ENCODE assay signal across 17 cellular contexts in genomic region chr3:41419809-41420208, GRCh38.
A peak's percentile ranks its signal among the peaks of the same experiment; 100 is the strongest.
DNase-seq lines count a peak whose midpoint lies in the region; ATAC-seq and TF ChIP-seq lines count a peak whose summit lies in the region.
"Had no signal": no experiment of that assay in that cellular context is flagged by ENCODE, and none has a peak within 500 bp of the region (broad histone marks: within the 10 kb centered on the region; RNA-seq: fewer than 3 reads in every experiment).

No MANE protein-coding gene starts in this region.

- H3K27me3 ChIP-seq in GM23338 (ENCODE audit: insufficient read depth) (no peaks in the 10 kb centered on the region), trophoblast cell (ENCODE audit: insufficient read depth, low read length) (no peaks in the 10 kb centered on the region)
- H3K27me3 ChIP-seq: breast epithelium, ovary, right lobe of liver, tibial nerve had no signal

- peak; percentile 18; the same call in 2 of the 3 replicates for ATAC-seq in GM23338
- ATAC-seq in GM19324 (IDR thresholded peaks at IDR 0.05; ENCODE audit: low FRiP score, unreplicated experiment) = no peak
- ATAC-seq: right lobe of liver had no signal

- no CpG with 5 or more reads among the region's 5 CpGs for WGBS in trophoblast cell (ENCODE audit: extremely low coverage, insufficient coverage, insufficient read length)

- no peak overlapping the region for H2AFZ ChIP-seq in GM23338
- no peak overlapping the region for H2AFZ ChIP-seq in trophoblast cell (ENCODE audit: insufficient read depth, low read length, poor library complexity)

- H2BK12ac ChIP-seq in trophoblast cell (ENCODE audit: low read length) = no peak overlapping the region

- H3K36me3 Mint-ChIP-seq in GM23338 (ENCODE audit: low read depth) = no peaks in the 10 kb centered on the region
- H3K36me3 Mint-ChIP-seq in activated T-helper 1 cell treated with anti-CD3 and anti-CD28 coated beads, Interleukin-12 subunit alpha, Interleukin-12 subunit beta, Interleukin-2, Interleukin-4 antibody, amounts not matched to agents 30 ng/mL and 10 ng/mL and 1 ng/mL, durations not matched to agents 14 hours and 24 hours and 36 hours (ENCODE audit: low read depth) = no peaks in the 10 kb centered on the region

- no peak for TF ChIP-seq POLR2A in NB4 (IDR thresholded peaks at IDR 0.05; ENCODE audit: extremely low read depth, insufficient read length)

- DNase-seq in GM23338 (ENCODE audit: low spot score) (no peak), NB4 (ENCODE audit: low read depth) (peak; percentile 6), trophoblast cell (no peak), hippocampal formation (lab: John Stamatoyannopoulos, UW) (no peak), SIG-M5 (lab: John Stamatoyannopoulos, UW) (no peak)
- DNase-seq in activated T-helper 1 cell treated with anti-CD3 and anti-CD28 coated beads, Interleukin-12 subunit alpha, Interleukin-12 subunit beta, Interleukin-2, Interleukin-4 antibody, amounts not matched to agents 30 ng/mL and 10 ng/mL and 1 ng/mL, durations not matched to agents 14 hours and 24 hours and 36 hours (ENCODE audit: low spot score) = no peak
- DNase-seq: cortex of kidney, NCI-H2081, NCI-H446 treated with DMSO at 0.1 percent for 48 hours, ovary, right lobe of liver, SHP77, T-helper 17 cell had no signal

- no peaks in the 10 kb centered on the region for H3K9me3 Mint-ChIP-seq in GM23338
- no peaks in the 10 kb centered on the region for H3K9me3 Mint-ChIP-seq in activated T-helper 1 cell treated with anti-CD3 and anti-CD28 coated beads, Interleukin-12 subunit alpha, Interleukin-12 subunit beta, Interleukin-2, Interleukin-4 antibody, amounts not matched to agents 30 ng/mL and 10 ng/mL and 1 ng/mL, durations not matched to agents 14 hours and 24 hours and 36 hours
- H3K9me3 Mint-ChIP-seq: stimulated activated memory B cell treated with anti-CD40 and anti-IgM and Interleukin-4, amounts not matched to agents 10 μg/mL and 1 μg/mL and 100 μg/mL, for 72 hours had no signal

- no peak for TF ChIP-seq CTCF in GM23338 (conservative IDR thresholded peaks at IDR 0.05; ENCODE audit: low read depth in 2 of 2)
- TF ChIP-seq CTCF in NB4 (IDR thresholded peaks at IDR 0.05; ENCODE audit: low read depth, low read length) = no peak

- H3K9me2 ChIP-seq in GM23338 (ENCODE audit: insufficient read depth) = no peaks in the 10 kb centered on the region

- peaks cover 26% of the 10 kb centered on the region for H3K4me1 Mint-ChIP-seq in GM23338
- peaks cover 34% of the 10 kb centered on the region for H3K4me1 Mint-ChIP-seq in activated T-helper 1 cell treated with anti-CD3 and anti-CD28 coated beads, Interleukin-12 subunit alpha, Interleukin-12 subunit beta, Interleukin-2, Interleukin-4 antibody, amounts not matched to agents 30 ng/mL and 10 ng/mL and 1 ng/mL, durations not matched to agents 14 hours and 24 hours and 36 hours (ENCODE audit: low read depth)

- no peaks in the 10 kb centered on the region for H3K36me3 ChIP-seq in GM23338 (ENCODE audit: insufficient read depth)
- H3K36me3 ChIP-seq in trophoblast cell (ENCODE audit: control insufficient read depth in 1 of 2, insufficient read depth in 2 of 2, low read length in 2 of 2) = no peaks in the 10 kb centered on the region
- H3K36me3 ChIP-seq: breast epithelium, ovary, right lobe of liver, tibial nerve had no signal

- H3K9ac ChIP-seq in trophoblast cell (ENCODE audit: low read length) = no peak overlapping the region

- H3F3A ChIP-seq in GM23338 (replicated peaks; ENCODE audit: low read depth) = no peaks in the 10 kb centered on the region

- H2AK5ac ChIP-seq in trophoblast cell (ENCODE audit: low read length) = no peak overlapping the region

- H4K12ac ChIP-seq in trophoblast cell (ENCODE audit: low read depth, low read length) = no peak overlapping the region

- intact Hi-C loops in activated T-helper 1 cell treated with anti-CD3 and anti-CD28 coated beads, Interleukin-12 subunit alpha, Interleukin-12 subunit beta, Interleukin-2, Interleukin-4 antibody, amounts not matched to agents 30 ng/mL and 10 ng/mL and 1 ng/mL, durations not matched to agents 14 hours and 24 hours and 36 hours (cut with micrococcal nuclease) = loop anchor here (1.0 to 5.0 kb wide), 3 partner anchors 232 to 448 kb away; no protein-coding TSS in a partner anchor

- no peaks in the 10 kb centered on the region for H3K9me3 ChIP-seq in trophoblast cell (ENCODE audit: insufficient read depth, low read depth, low read length)
- H3K9me3 ChIP-seq: breast epithelium, ovary, right lobe of liver, tibial nerve had no signal

- no peak overlapping the region for H3K18ac ChIP-seq in trophoblast cell (ENCODE audit: low read length)

- no peak overlapping the region for H3K23ac ChIP-seq in trophoblast cell (ENCODE audit: low read length)

- no peak overlapping the region for H2BK120ac ChIP-seq in trophoblast cell (ENCODE audit: insufficient read depth, low read length, poor library complexity)

- peaks cover 4% of the 10 kb centered on the region for H3K27me3 Mint-ChIP-seq in GM23338 (ENCODE audit: insufficient read depth, low read depth, poor library complexity)
- peaks cover 4% of the 10 kb centered on the region for H3K27me3 Mint-ChIP-seq in activated T-helper 1 cell treated with anti-CD3 and anti-CD28 coated beads, Interleukin-12 subunit alpha, Interleukin-12 subunit beta, Interleukin-2, Interleukin-4 antibody, amounts not matched to agents 30 ng/mL and 10 ng/mL and 1 ng/mL, durations not matched to agents 14 hours and 24 hours and 36 hours (ENCODE audit: insufficient read depth)
- H3K27me3 Mint-ChIP-seq: T-helper 17 cell had no signal

- peak overlapping the region; percentile 13 for H4K91ac ChIP-seq in trophoblast cell (ENCODE audit: low read depth, low read length)

- H3K4me1 ChIP-seq in GM23338 (ENCODE audit: insufficient read depth) (peaks cover 9% of the 10 kb centered on the region; the same call in 1 of the 2 replicates), trophoblast cell (ENCODE audit: control insufficient read depth in 1 of 2, insufficient read depth in 2 of 2, low read length in 2 of 2) (peaks cover 0 to 13% of the 10 kb centered on the region in 2 experiments)
- H3K4me1 ChIP-seq: breast epithelium, right lobe of liver, tibial nerve had no signal

- no peak overlapping the region for H3K27ac Mint-ChIP-seq in GM23338
- H3K27ac Mint-ChIP-seq in activated T-helper 1 cell treated with anti-CD3 and anti-CD28 coated beads, Interleukin-12 subunit alpha, Interleukin-12 subunit beta, Interleukin-2, Interleukin-4 antibody, amounts not matched to agents 30 ng/mL and 10 ng/mL and 1 ng/mL, durations not matched to agents 14 hours and 24 hours and 36 hours = no peak overlapping the region
- H3K27ac Mint-ChIP-seq: stimulated activated memory B cell treated with anti-CD40 and anti-IgM and Interleukin-4, amounts not matched to agents 10 μg/mL and 1 μg/mL and 100 μg/mL, for 72 hours; T-helper 17 cell had no signal

- peak overlapping the region; percentile 19 for H2BK5ac ChIP-seq in trophoblast cell (ENCODE audit: low read depth, low read length, poor library complexity)

- H3K4me3 ChIP-seq in GM23338 (no peak overlapping the region), NB4 (ENCODE audit: low read depth, low read length) (no peak overlapping the region), trophoblast cell (ENCODE audit: low read depth, low read length) (no peak overlapping the region)
- H3K4me3 ChIP-seq: breast epithelium, ovary, right lobe of liver, tibial nerve had no signal

- no peak overlapping the region for H4K8ac ChIP-seq in trophoblast cell (ENCODE audit: low read depth, low read length)

- H3K79me2 ChIP-seq in GM23338 (replicated peaks; ENCODE audit: insufficient read depth) (no peaks in the 10 kb centered on the region), trophoblast cell (ENCODE audit: control insufficient read depth, insufficient read depth, low read length, poor library complexity) (no peaks in the 10 kb centered on the region)

- no peaks in the 10 kb centered on the region for H4K20me1 ChIP-seq in GM23338 (replicated peaks; ENCODE audit: insufficient read depth)

- H3K79me1 ChIP-seq in trophoblast cell (ENCODE audit: low read length) = peaks cover 5% of the 10 kb centered on the region

- H3K4me2 ChIP-seq in GM23338 (no peak overlapping the region), trophoblast cell (ENCODE audit: low read length) (no peak overlapping the region)

- no peak overlapping the region for H3K4me3 Mint-ChIP-seq in GM23338
- peak overlapping the region; percentile 20 for H3K4me3 Mint-ChIP-seq in activated T-helper 1 cell treated with anti-CD3 and anti-CD28 coated beads, Interleukin-12 subunit alpha, Interleukin-12 subunit beta, Interleukin-2, Interleukin-4 antibody, amounts not matched to agents 30 ng/mL and 10 ng/mL and 1 ng/mL, durations not matched to agents 14 hours and 24 hours and 36 hours
- H3K4me3 Mint-ChIP-seq: stimulated activated memory B cell treated with anti-CD40 and anti-IgM and Interleukin-4, amounts not matched to agents 10 μg/mL and 1 μg/mL and 100 μg/mL, for 72 hours; T-helper 17 cell had no signal

- H3K4ac ChIP-seq in trophoblast cell (ENCODE audit: low read depth, low read length) = no peak overlapping the region

- no peak overlapping the region for H3K27ac ChIP-seq in GM23338 (ENCODE audit: low read depth)
- no peak overlapping the region for H3K27ac ChIP-seq in trophoblast cell (ENCODE audit: low read depth, low read length)
- H3K27ac ChIP-seq: breast epithelium, ovary, right lobe of liver, tibial nerve had no signal

- no peak overlapping the region for H3K14ac ChIP-seq in trophoblast cell (ENCODE audit: low read length)

TF ChIP-seq in GM23338, 12 proteins besides CTCF, POLR2A, EP300 and RAD21 (continues in another document):
- TF ChIP-seq JUNB (IDR thresholded peaks at IDR 0.05; ENCODE audit: unreplicated experiment) (no peak), CREB1 (CRISPR knock-in tag; IDR thresholded peaks at IDR 0.05; ENCODE audit: low read depth) (no peak), STAT1 (IDR thresholded peaks at IDR 0.05; ENCODE audit: unreplicated experiment) (no peak), EZH2phosphoT487 (IDR thresholded peaks at IDR 0.05; ENCODE audit: unreplicated experiment) (no peak)
